11 cellular contexts compared by ENCODE assay signal in genomic region chr22:40399661-40400060, GRCh38. TPM values are rescaled to one million over a fixed set of nuclear protein-coding genes. Genes with fewer than 3 reads are reported as not detected.
A peak's percentile ranks its signal among the peaks of the same experiment; 100 is the strongest.
DNase-seq lines count a peak whose midpoint lies in the region; ATAC-seq and TF ChIP-seq lines count a peak whose summit lies in the region.
"Had no signal": no experiment of that assay in that cellular context is flagged by ENCODE, and none has a peak within 500 bp of the region (broad histone marks: within the 10 kb centered on the region; RNA-seq: fewer than 3 reads in every experiment).

No MANE protein-coding gene starts in this region.

- H3K4me2 ChIP-seq in Karpas-422 (ENCODE audit: low read depth, low read length, poor library complexity, severe bottlenecking), result peak overlapping the region; percentile 65

- H3K27me3 Mint-ChIP-seq in activated CD4-positive, alpha-beta T cell treated with anti-CD3 and anti-CD28 coated beads, Interleukin-2, amount 10 ng/mL, durations not matched to agents 24 days and 14 days, result no peaks in the 10 kb centered on the region
- no peaks in the 10 kb centered on the region for H3K27me3 Mint-ChIP-seq in osteocyte (ENCODE audit: unreplicated experiment)

- H3K4me1 ChIP-seq in Karpas-422 (ENCODE audit: low read length), result peaks cover 72% of the 10 kb centered on the region
- H3K4me1 ChIP-seq: right lobe of liver had no signal

- peak overlapping the region; percentile 68 for H3K9ac ChIP-seq in Karpas-422 (ENCODE audit: low read length)

- peak overlapping the region; percentile 98 for H3K27ac ChIP-seq in Karpas-422 (ENCODE audit: low read length)
- H3K27ac ChIP-seq: right lobe of liver had no signal

- H3K36me3 ChIP-seq in Karpas-422 (ENCODE audit: insufficient read depth, low read length), result peaks cover 39% of the 10 kb centered on the region

- H4K20me1 ChIP-seq in Karpas-422 (ENCODE audit: insufficient read depth, low read depth, low read length), result no peaks in the 10 kb centered on the region

- H3K27me3 ChIP-seq in Karpas-422 (ENCODE audit: low read length), result no peaks in the 10 kb centered on the region
- H3K27me3 ChIP-seq: right lobe of liver had no signal

- no peaks in the 10 kb centered on the region for H3K9me3 Mint-ChIP-seq in activated CD4-positive, alpha-beta T cell treated with anti-CD3 and anti-CD28 coated beads, Interleukin-2, amount 10 ng/mL, durations not matched to agents 24 days and 14 days
- no peaks in the 10 kb centered on the region for H3K9me3 Mint-ChIP-seq in osteocyte (ENCODE audit: unreplicated experiment)

- DNase-seq in activated CD4-positive, alpha-beta T cell treated with anti-CD3 and anti-CD28 coated beads, Interleukin-2, amount 10 ng/mL, durations not matched to agents 24 days and 14 days, result no peak
- no peak for DNase-seq in activated CD4-positive, alpha-beta T cell treated with anti-CD3 and anti-CD28 coated beads, Interleukin-2, amount 50 U/mL, for 48 hours
- DNase-seq in Karpas-422 (no peak), cerebellar cortex (ENCODE audit: low spot score) (peak; percentile 85), osteocyte (ENCODE audit: extremely low spot score, unreplicated experiment) (no peak), kidney tubule cell (ENCODE audit: low spot score) (no peak), medulla oblongata (ENCODE audit: extremely low spot score) (no peak)
- DNase-seq: hypothalamus, NCI-H1694 had no signal

- peaks cover 48% of the 10 kb centered on the region for H3K4me1 Mint-ChIP-seq in activated CD4-positive, alpha-beta T cell treated with anti-CD3 and anti-CD28 coated beads, Interleukin-2, amount 10 ng/mL, durations not matched to agents 24 days and 14 days
- peaks cover 18% of the 10 kb centered on the region for H3K4me1 Mint-ChIP-seq in osteocyte (ENCODE audit: unreplicated experiment)

- intact Hi-C loops in activated CD4-positive, alpha-beta T cell treated with anti-CD3 and anti-CD28 coated beads, Interleukin-2, amount 10 ng/mL, durations not matched to agents 24 days and 14 days (cut with micrococcal nuclease), result no loop called here

- no peak overlapping the region for H2AFZ ChIP-seq in Karpas-422 (ENCODE audit: low read length)

- H3K36me3 Mint-ChIP-seq in activated CD4-positive, alpha-beta T cell treated with anti-CD3 and anti-CD28 coated beads, Interleukin-2, amount 10 ng/mL, durations not matched to agents 24 days and 14 days (ENCODE audit: low read depth), result peaks cover 48% of the 10 kb centered on the region
- H3K36me3 Mint-ChIP-seq in osteocyte (ENCODE audit: unreplicated experiment), result peaks cover 14% of the 10 kb centered on the region

- TF ChIP-seq CTCF in osteocyte (IDR thresholded peaks at IDR 0.05), result no peak

- peak overlapping the region; percentile 70 for H3K4me3 Mint-ChIP-seq in activated CD4-positive, alpha-beta T cell treated with anti-CD3 and anti-CD28 coated beads, Interleukin-2, amount 10 ng/mL, durations not matched to agents 24 days and 14 days
- H3K4me3 Mint-ChIP-seq in osteocyte (ENCODE audit: unreplicated experiment), result no peak overlapping the region

- no peaks in the 10 kb centered on the region for H3K9me3 ChIP-seq in Karpas-422 (ENCODE audit: low read length)
- H3K9me3 ChIP-seq: right lobe of liver had no signal

- no peak for ATAC-seq in GM18502 (IDR thresholded peaks at IDR 0.05; ENCODE audit: poor library complexity, unreplicated experiment)
- ATAC-seq: right lobe of liver had no signal

- H3K79me2 ChIP-seq in Karpas-422 (ENCODE audit: low read length), result peaks cover 18% of the 10 kb centered on the region

- no peaks in the 10 kb centered on the region for H3K9me2 ChIP-seq in Karpas-422 (replicated peaks; ENCODE audit: insufficient read depth, low read length)

- peak overlapping the region; percentile 66 for H3K27ac Mint-ChIP-seq in activated CD4-positive, alpha-beta T cell treated with anti-CD3 and anti-CD28 coated beads, Interleukin-2, amount 10 ng/mL, durations not matched to agents 24 days and 14 days
- peak overlapping the region; percentile 67 for H3K27ac Mint-ChIP-seq in osteocyte (ENCODE audit: unreplicated experiment)

- peak overlapping the region; percentile 29; the same call in 1 of the 2 replicates for H3K4me3 ChIP-seq in Karpas-422 (ENCODE audit: low read length)
- H3K4me3 ChIP-seq: right lobe of liver had no signal

RNA-seq across cellular contexts. Expression of gene SGSM3, which starts 29.3 kb away (rescaled TPM):
- total RNA-seq in activated CD4-positive, alpha-beta T cell treated with anti-CD3 and anti-CD28 coated beads, Interleukin-2, amount 10 ng/mL, durations not matched to agents 24 days and 14 days, result 38.0 and 45.5 TPM in 2 replicates
- total RNA-seq in Karpas-422 (2014; rRNA removed; shearing (Covaris generic); ENCODE audit: low replicate concordance), result 108 and 251 TPM in 2 replicates
- 69.8 and 81.6 TPM in 2 replicates for total RNA-seq in osteocyte

RNA-seq across cellular contexts. Expression of gene ADSL, which starts 53.4 kb away (rescaled TPM):
- 172 and 173 TPM in 2 replicates for total RNA-seq in activated CD4-positive, alpha-beta T cell treated with anti-CD3 and anti-CD28 coated beads, Interleukin-2, amount 10 ng/mL, durations not matched to agents 24 days and 14 days
- 165 and 188 TPM in 2 replicates for total RNA-seq in Karpas-422 (2014; rRNA removed; shearing (Covaris generic); ENCODE audit: low replicate concordance)
- 74.1 and 75.0 TPM in 2 replicates for total RNA-seq in osteocyte
